In genomic region chrX:10631416-10632145, GRCh38 we compare ENCODE assay signal across 20 cellular contexts. TPM values are rescaled to one million over a fixed set of nuclear protein-coding genes. Genes with fewer than 3 reads are reported as not detected.
DNase-seq lines count a peak whose midpoint lies in the region; ATAC-seq and TF ChIP-seq lines count a peak whose summit lies in the region.
"Had no signal": no experiment of that assay in that cellular context is flagged by ENCODE, and none has a peak within 500 bp of the region (broad histone marks: within the 10 kb centered on the region; RNA-seq: fewer than 3 reads in every experiment).

No MANE protein-coding gene starts in this region.

- peak overlapping the region; percentile 67 for H3K9ac ChIP-seq in PC-3 (ENCODE audit: low read length)

- H3K36me3 ChIP-seq in PC-3 (ENCODE audit: low read depth, low read length) = no peaks in the 10 kb centered on the region
- H3K36me3 ChIP-seq: SJCRH30 had no signal

- H3K4me1 Mint-ChIP-seq in HFFc6 (ENCODE audit: low read depth) = peaks cover 69% of the 10 kb centered on the region
- H3K4me1 Mint-ChIP-seq in activated CD4-positive, alpha-beta T cell treated with anti-CD3 and anti-CD28 coated beads, Interleukin-2, amount 10 ng/mL, durations not matched to agents 24 days and 14 days = no peaks in the 10 kb centered on the region
- H3K4me1 Mint-ChIP-seq in stimulated activated naive CD8-positive, alpha-beta T cell treated with anti-CD3 and anti-CD28 coated beads, Interleukin-15, amount 100 ng/mL, for 72 hours = no peaks in the 10 kb centered on the region
- H3K4me1 Mint-ChIP-seq in activated naive CD4-positive, alpha-beta T cell treated with anti-CD3 and anti-CD28 coated beads for 36 hours (ENCODE audit: low read depth) = no peaks in the 10 kb centered on the region

- DNase-seq in ELR (ENCODE audit: low read depth) (peak; percentile 76), HFFc6 (no peak), PC-3 (peak; percentile 75), epithelial cell of prostate (ENCODE audit: low read depth, low spot score) (no peak), hippocampal formation (lab: John Stamatoyannopoulos, UW) (no peak)
- no peak for DNase-seq in activated CD4-positive, alpha-beta T cell treated with anti-CD3 and anti-CD28 coated beads, Interleukin-2, amount 10 ng/mL, durations not matched to agents 24 days and 14 days
- no peak for DNase-seq in stimulated activated naive CD8-positive, alpha-beta T cell treated with anti-CD3 and anti-CD28 coated beads, Interleukin-15, amount 100 ng/mL, for 72 hours
- DNase-seq in activated naive CD4-positive, alpha-beta T cell treated with anti-CD3 and anti-CD28 coated beads for 36 hours = no peak
- DNase-seq: C1 segment of cervical spinal cord, DND-41, KG1, NCI-H1417 treated with DMSO at 0.1 percent for 48 hours, NCI-H2029, NCI-H446 treated with DMSO at 0.1 percent for 48 hours, NCI-H774, SJCRH30 had no signal

- no peak overlapping the region for H3K4me3 Mint-ChIP-seq in HFFc6
- no peak overlapping the region for H3K4me3 Mint-ChIP-seq in activated CD4-positive, alpha-beta T cell treated with anti-CD3 and anti-CD28 coated beads, Interleukin-2, amount 10 ng/mL, durations not matched to agents 24 days and 14 days
- no peak overlapping the region for H3K4me3 Mint-ChIP-seq in stimulated activated naive CD8-positive, alpha-beta T cell treated with anti-CD3 and anti-CD28 coated beads, Interleukin-15, amount 100 ng/mL, for 72 hours
- H3K4me3 Mint-ChIP-seq in activated naive CD4-positive, alpha-beta T cell treated with anti-CD3 and anti-CD28 coated beads for 36 hours = no peak overlapping the region
- H3K4me3 Mint-ChIP-seq: GM23338; T-helper 1 cell treated with Interleukin-12 subunit alpha and Interleukin-12 subunit beta and Interleukin-4 antibody, amounts not matched to agents 30 μg/mL and 1 μg/mL, for 36 hours had no signal

- H3K27me3 ChIP-seq in PC-3 (ENCODE audit: low read length) = no peaks in the 10 kb centered on the region
- H3K27me3 ChIP-seq: SJCRH30 had no signal

- intact Hi-C loops in PC-3 (cut with micrococcal nuclease) = loop anchor here (10.0 kb wide), 1 partner anchor 473 kb away; no protein-coding TSS in a partner anchor
- intact Hi-C loops in activated CD4-positive, alpha-beta T cell treated with anti-CD3 and anti-CD28 coated beads, Interleukin-2, amount 10 ng/mL, durations not matched to agents 24 days and 14 days (cut with micrococcal nuclease) = loop anchor here (5.0 kb wide), 1 partner anchor 276 kb away; no protein-coding TSS in a partner anchor
- intact Hi-C loops in activated naive CD4-positive, alpha-beta T cell treated with anti-CD3 and anti-CD28 coated beads for 36 hours (cut with micrococcal nuclease) = no loop called here

- H3F3A ChIP-seq in PC-3 (ENCODE audit: low read length, unreplicated experiment) = peaks cover 19% of the 10 kb centered on the region

- POLR2A ChIA-PET in PC-3 (lab: Charles Lee; ENCODE audit: unreplicated experiment) = interaction anchor here (0.6 to 1.9 kb wide), 3 partner anchors 12 to 375 kb away, joined by 4 to 19 read pairs (median 5); partner anchors contain the start of gene MID1

- H3K9me3 Mint-ChIP-seq in HFFc6 = no peaks in the 10 kb centered on the region
- no peaks in the 10 kb centered on the region for H3K9me3 Mint-ChIP-seq in activated CD4-positive, alpha-beta T cell treated with anti-CD3 and anti-CD28 coated beads, Interleukin-2, amount 10 ng/mL, durations not matched to agents 24 days and 14 days
- H3K9me3 Mint-ChIP-seq in stimulated activated naive CD8-positive, alpha-beta T cell treated with anti-CD3 and anti-CD28 coated beads, Interleukin-15, amount 100 ng/mL, for 72 hours = no peaks in the 10 kb centered on the region
- no peaks in the 10 kb centered on the region for H3K9me3 Mint-ChIP-seq in activated naive CD4-positive, alpha-beta T cell treated with anti-CD3 and anti-CD28 coated beads for 36 hours
- H3K9me3 Mint-ChIP-seq: T-helper 1 cell treated with Interleukin-12 subunit alpha and Interleukin-12 subunit beta and Interleukin-4 antibody, amounts not matched to agents 30 μg/mL and 1 μg/mL, for 36 hours had no signal

- CTCF ChIA-PET in PC-3 (lab: Charles Lee) = no interaction called here
- CTCF ChIA-PET in activated naive CD4-positive, alpha-beta T cell treated with anti-CD3 and anti-CD28 coated beads for 36 hours (lab: Charles Lee) = no interaction called here

- H3K36me3 Mint-ChIP-seq in HFFc6 (ENCODE audit: low read depth) = no peaks in the 10 kb centered on the region
- H3K36me3 Mint-ChIP-seq in activated CD4-positive, alpha-beta T cell treated with anti-CD3 and anti-CD28 coated beads, Interleukin-2, amount 10 ng/mL, durations not matched to agents 24 days and 14 days (ENCODE audit: low read depth) = no peaks in the 10 kb centered on the region
- H3K36me3 Mint-ChIP-seq in activated naive CD4-positive, alpha-beta T cell treated with anti-CD3 and anti-CD28 coated beads for 36 hours (ENCODE audit: low read depth) = no peaks in the 10 kb centered on the region

- H3K4me3 ChIP-seq in PC-3 (ENCODE audit: low read length) = peak overlapping the region; percentile 28; the same call in 1 of the 2 replicates
- H3K4me3 ChIP-seq: GM23338, SJCRH30 had no signal

- H3K9me2 ChIP-seq in PC-3 (replicated peaks; ENCODE audit: low read length) = no peaks in the 10 kb centered on the region

- peak; percentile 27 for ATAC-seq in PC-3
- ATAC-seq in stimulated activated naive CD8-positive, alpha-beta T cell treated with anti-CD3 and anti-CD28 coated beads, Interleukin-15, amount 100 ng/mL, for 72 hours = no peak
- ATAC-seq: GM23338, HepG2 had no signal

- H3K27ac ChIP-seq in PC-3 (ENCODE audit: low read length) = peak overlapping the region; percentile 97
- H3K27ac ChIP-seq in epithelial cell of prostate = peak overlapping the region; percentile 87
- H3K27ac ChIP-seq: RWPE1, SJCRH30 had no signal

- TF ChIP-seq CTCF in HFFc6 (IDR thresholded peaks at IDR 0.05) = no peak
- no peak for TF ChIP-seq CTCF in PC-3 (conservative IDR thresholded peaks at IDR 0.05; ENCODE audit: low read depth, low read length)

- no TSS peak for BruUV-seq in PC-3 (replicated peaks; lab: Mats Ljungman, UMichigan)

- H3K27me3 Mint-ChIP-seq in HFFc6 (ENCODE audit: insufficient read depth) = no peaks in the 10 kb centered on the region
- no peaks in the 10 kb centered on the region for H3K27me3 Mint-ChIP-seq in activated CD4-positive, alpha-beta T cell treated with anti-CD3 and anti-CD28 coated beads, Interleukin-2, amount 10 ng/mL, durations not matched to agents 24 days and 14 days
- peaks cover 14% of the 10 kb centered on the region for H3K27me3 Mint-ChIP-seq in stimulated activated naive CD8-positive, alpha-beta T cell treated with anti-CD3 and anti-CD28 coated beads, Interleukin-15, amount 100 ng/mL, for 72 hours
- no peaks in the 10 kb centered on the region for H3K27me3 Mint-ChIP-seq in activated naive CD4-positive, alpha-beta T cell treated with anti-CD3 and anti-CD28 coated beads for 36 hours (ENCODE audit: low read depth)

- H4K20me1 ChIP-seq in PC-3 (ENCODE audit: low read length) = no peaks in the 10 kb centered on the region

- H3K27ac Mint-ChIP-seq in HFFc6 = 0 out of 2 replicates have a peak overlapping the region, but pooled peaks have one; percentile 9
- H3K27ac Mint-ChIP-seq in activated CD4-positive, alpha-beta T cell treated with anti-CD3 and anti-CD28 coated beads, Interleukin-2, amount 10 ng/mL, durations not matched to agents 24 days and 14 days = no peak overlapping the region
- no peak overlapping the region for H3K27ac Mint-ChIP-seq in stimulated activated naive CD8-positive, alpha-beta T cell treated with anti-CD3 and anti-CD28 coated beads, Interleukin-15, amount 100 ng/mL, for 72 hours
- H3K27ac Mint-ChIP-seq in activated naive CD4-positive, alpha-beta T cell treated with anti-CD3 and anti-CD28 coated beads for 36 hours = no peak overlapping the region
- H3K27ac Mint-ChIP-seq: GM23338; T-helper 1 cell treated with Interleukin-12 subunit alpha and Interleukin-12 subunit beta and Interleukin-4 antibody, amounts not matched to agents 30 μg/mL and 1 μg/mL, for 36 hours had no signal

- H3K4me2 ChIP-seq in PC-3 (ENCODE audit: low read length) = peak overlapping the region; percentile 70
- H3K4me2 ChIP-seq: GM23338 had no signal

- H2AFZ ChIP-seq in PC-3 (ENCODE audit: low read length) = peak overlapping the region; percentile 39
- H2AFZ ChIP-seq: GM23338 had no signal

- H3K9me3 ChIP-seq in PC-3 (ENCODE audit: low read length) = no peaks in the 10 kb centered on the region
- H3K9me3 ChIP-seq: SJCRH30 had no signal

- no peaks in the 10 kb centered on the region for H3K79me2 ChIP-seq in PC-3 (ENCODE audit: low read length)

- peaks cover 64% of the 10 kb centered on the region for H3K4me1 ChIP-seq in PC-3 (ENCODE audit: insufficient read depth, low read length)

RNA-seq across cellular contexts. Expression of gene MID1, which starts 11.2 kb away (rescaled TPM):
- 10 to 100 TPM; 17.9 to 21.8 (median 18.6) TPM for total RNA-seq in HFFc6 (2021; fragmentation: NEBNext Ultra II Directional; extraction: Animal tissue kit (Norgen Biotek cat#: 25700))
- total RNA-seq in PC-3 (2014; rRNA removed) = 21.9 and 24.6 TPM in 2 replicates
- 0.14 TPM in 1 of 2 replicates, not detected in the other for total RNA-seq in activated CD4-positive, alpha-beta T cell treated with anti-CD3 and anti-CD28 coated beads, Interleukin-2, amount 10 ng/mL, durations not matched to agents 24 days and 14 days
- total RNA-seq in activated naive CD4-positive, alpha-beta T cell treated with anti-CD3 and anti-CD28 coated beads for 36 hours = 1 to 10 TPM in 1 of 2 experiments, under 1 TPM in 1; 0.95 to 1.2 TPM

Comparison
In these comparisons a context has a peak if more than half of its experiments do, and no peak if none do; other contexts are left out.
1. DNase-seq: peak in ELR (single experiment) and PC-3 (single experiment); none in HFFc6 (single experiment), epithelial cell of prostate (single experiment), activated CD4-positive, alpha-beta T cell treated with anti-CD3 and anti-CD28 coated beads, Interleukin-2, amount 10 ng/mL, durations not matched to agents 24 days and 14 days (single experiment), hippocampal formation (0 of 2), stimulated activated naive CD8-positive, alpha-beta T cell treated with anti-CD3 and anti-CD28 coated beads, Interleukin-15, amount 100 ng/mL, for 72 hours (0 of 2) and activated naive CD4-positive, alpha-beta T cell treated with anti-CD3 and anti-CD28 coated beads for 36 hours (single experiment).
2. RNA of gene MID1, which starts 11.2 kb away (total RNA-seq): 21.9 to 24.6 TPM in PC-3 and 17.9 to 21.8 TPM in HFFc6; 0.95 to 1.2 TPM in activated naive CD4-positive, alpha-beta T cell treated with anti-CD3 and anti-CD28 coated beads for 36 hours and 0.14 TPM in activated CD4-positive, alpha-beta T cell treated with anti-CD3 and anti-CD28 coated beads, Interleukin-2, amount 10 ng/mL, durations not matched to agents 24 days and 14 days; every median in the first group is over 4 times any median in the second.